10 cellular contexts compared by ENCODE assay signal in genomic region chr7:17123020-17123419, GRCh38.
A peak's percentile ranks its signal among the peaks of the same experiment; 100 is the strongest.
DNase-seq lines count a peak whose midpoint lies in the region; ATAC-seq and TF ChIP-seq lines count a peak whose summit lies in the region.
"Had no signal": no experiment of that assay in that cellular context is flagged by ENCODE, and none has a peak within 500 bp of the region (broad histone marks: within the 10 kb centered on the region; RNA-seq: fewer than 3 reads in every experiment).

No MANE protein-coding gene starts in this region.

- no peak overlapping the region; the same call in 1 of the 2 replicates for H3K56ac ChIP-seq in IMR-90 (ENCODE audit: extremely low read depth, insufficient read depth, low read length)

- H3K23ac ChIP-seq in IMR-90 (ENCODE audit: low read depth, low read length) = no peak overlapping the region; the same call in 1 of the 2 replicates

- 0 out of 2 replicates have a peak overlapping the region, but pooled peaks have one; percentile 68 for H3K14ac ChIP-seq in IMR-90 (replicated peaks; ENCODE audit: low read depth, low read length)

- peak overlapping the region; percentile 99 for H2BK5ac ChIP-seq in IMR-90 (ENCODE audit: low read depth, low read length, poor library complexity, severe bottlenecking)

- H4K8ac ChIP-seq in IMR-90 (ENCODE audit: low read depth in 2 of 2, low read length in 2 of 2) = peak overlapping the region in 1 of 2 experiments; percentile 93; a peak in 2 of 4 replicates

- H3K27me3 ChIP-seq in A673 (replicated peaks; ENCODE audit: insufficient read depth, low read depth, low read length, poor library complexity) (no peaks in the 10 kb centered on the region), IMR-90 (ENCODE audit: control insufficient read depth, insufficient read depth, low read length) (no peaks in the 10 kb centered on the region), SJCRH30 (no peaks in the 10 kb centered on the region), suprapubic skin (no peaks in the 10 kb centered on the region)

- TF ChIP-seq RAD21 in IMR-90 (IDR thresholded peaks at IDR 0.05; ENCODE audit: low read length) = no peak

- CTCF ChIA-PET in A673 (lab: Charles Lee) = no interaction called here
- CTCF ChIA-PET in IMR-90 (lab: Yijun Ruan, JAX) = no interaction called here
- CTCF ChIA-PET in activated CD4-positive, alpha-beta memory T cell treated with anti-CD3 and anti-CD28 coated beads, Interleukin-2, amount 10 ng/mL, durations not matched to agents 7 days and 5 days (lab: Charles Lee) = no interaction called here

- dilution Hi-C loops in IMR-90 (cut with HindIII; ENCODE audit: low sequenced_read_pairs, unreplicated experiment) = no loop called here

- TF ChIP-seq CTCF in A673 (conservative IDR thresholded peaks at IDR 0.05; ENCODE audit: low read depth, low read length) (no peak), IMR-90 (conservative IDR thresholded peaks at IDR 0.05; ENCODE audit: low read depth, low read length) (no peak), suprapubic skin (IDR thresholded peaks at IDR 0.05) (no peak)

- no peak for TF ChIP-seq POLR2A in IMR-90 (IDR thresholded peaks at IDR 0.05; ENCODE audit: low read depth, low read length)
- TF ChIP-seq POLR2A in suprapubic skin (IDR thresholded peaks at IDR 0.05) = no peak

- DNase-seq in A673 (ENCODE audit: low spot score) = peak; percentile 15
- DNase-seq in IMR-90 = peak; percentile 94
- DNase-seq in dedifferentiated amniotic fluid mesenchymal stem cell (ENCODE audit: extremely low spot score) = peak; percentile 89
- no peak for DNase-seq in activated CD4-positive, alpha-beta memory T cell treated with anti-CD3 and anti-CD28 coated beads, Interleukin-2, amount 10 ng/mL, durations not matched to agents 7 days and 5 days
- DNase-seq in T-helper 2 cell treated with Interferon-gamma antibody and Interleukin-4, amounts not matched to agents 5 μg/mL and 100 μg/mL, for 36 hours (ENCODE audit: low spot score) = no peak
- no peak for DNase-seq in SJCRH30
- no peak for DNase-seq in suprapubic skin (ENCODE audit: low spot score in 2 of 2)
- DNase-seq: endodermal cell had no signal

- no peak overlapping the region for H2AK9ac ChIP-seq in IMR-90 (replicated peaks; ENCODE audit: low read depth, low read length, poor library complexity)

- BruUV-seq in A673 (replicated peaks; lab: Mats Ljungman, UMichigan) (no TSS peak), IMR-90 (replicated peaks; lab: Mats Ljungman, UMichigan) (no TSS peak)

- H3K9me3 ChIP-seq in A673 (ENCODE audit: low read depth, low read length, poor library complexity, severe bottlenecking) (no peaks in the 10 kb centered on the region), IMR-90 (ENCODE audit: control insufficient read depth, insufficient read depth, low read length) (no peaks in the 10 kb centered on the region), SJCRH30 (replicated peaks) (no peaks in the 10 kb centered on the region), suprapubic skin (no peaks in the 10 kb centered on the region)

- H3K4me3 ChIP-seq in A673 (ENCODE audit: low read depth, low read length, poor library complexity, severe bottlenecking) (no peak overlapping the region), IMR-90 (ENCODE audit: insufficient read depth, low read depth, low read length) (no peak overlapping the region), SJCRH30 (no peak overlapping the region), suprapubic skin (no peak overlapping the region)

- no peak overlapping the region for H3K27ac ChIP-seq in A673 (ENCODE audit: low read depth, low read length, poor library complexity, severe bottlenecking)
- peak overlapping the region; percentile 57; the same call in 1 of the 2 replicates for H3K27ac ChIP-seq in IMR-90 (ENCODE audit: insufficient read depth, low read length)
- no peak overlapping the region for H3K27ac ChIP-seq in SJCRH30
- H3K27ac ChIP-seq in suprapubic skin = no peak overlapping the region
- H3K27ac ChIP-seq: C4-2B had no signal

- intact Hi-C loops in A673 (cut with micrococcal nuclease; ENCODE audit: unreplicated experiment) = no loop called here
- intact Hi-C loops in IMR-90 (cut with micrococcal nuclease) = no loop called here

- peak overlapping the region; percentile 92 for H3K18ac ChIP-seq in IMR-90 (ENCODE audit: low read depth, low read length)

- H4K91ac ChIP-seq in IMR-90 (ENCODE audit: insufficient read depth, low read depth, low read length) = peak overlapping the region; percentile 73

- H3K36me3 Mint-ChIP-seq in activated CD4-positive, alpha-beta memory T cell treated with anti-CD3 and anti-CD28 coated beads, Interleukin-2, amount 10 ng/mL, durations not matched to agents 7 days and 5 days (ENCODE audit: low read depth) = peaks cover 3% of the 10 kb centered on the region
- H3K36me3 Mint-ChIP-seq in T-helper 2 cell treated with Interferon-gamma antibody and Interleukin-4, amounts not matched to agents 5 μg/mL and 100 μg/mL, for 36 hours (ENCODE audit: low read depth) = peaks cover 4% of the 10 kb centered on the region

- no peak overlapping the region for H4K5ac ChIP-seq in IMR-90 (ENCODE audit: low read depth, low read length)

- H3K9me1 ChIP-seq in IMR-90 (ENCODE audit: insufficient read depth, low read length) = no peaks in the 10 kb centered on the region

- ATAC-seq in GM19438 (IDR thresholded peaks at IDR 0.05; ENCODE audit: low read depth, unreplicated experiment) (peak; percentile 62), IMR-90 (ENCODE audit: low read depth) (peak; percentile 93)

- H3K4me1 ChIP-seq in A673 (ENCODE audit: insufficient read depth, low read length, poor library complexity, severe bottlenecking) (no peaks in the 10 kb centered on the region), IMR-90 (ENCODE audit: control insufficient read depth, insufficient read depth, low read length) (no peaks in the 10 kb centered on the region; the same call in 1 of the 2 replicates), SJCRH30 (0 out of 2 replicates have a peak, but pooled peaks cover 2% of the 10 kb centered on the region), suprapubic skin (no peaks in the 10 kb centered on the region)

- H3K9ac ChIP-seq in IMR-90 (ENCODE audit: low read depth, low read length) = peak overlapping the region; percentile 62; the same call in 1 of the 2 replicates

- in situ Hi-C loops in IMR-90 (cut with MboI; ENCODE audit: low sequenced_read_pairs) = no loop called here

- H2BK15ac ChIP-seq in IMR-90 (ENCODE audit: low read depth, low read length) = peak overlapping the region; percentile 69; the same call in 1 of the 3 replicates

- H3K27me3 Mint-ChIP-seq in activated CD4-positive, alpha-beta memory T cell treated with anti-CD3 and anti-CD28 coated beads, Interleukin-2, amount 10 ng/mL, durations not matched to agents 7 days and 5 days = no peaks in the 10 kb centered on the region
- no peaks in the 10 kb centered on the region for H3K27me3 Mint-ChIP-seq in T-helper 2 cell treated with Interferon-gamma antibody and Interleukin-4, amounts not matched to agents 5 μg/mL and 100 μg/mL, for 36 hours (ENCODE audit: low read depth)

- H2AK5ac ChIP-seq in IMR-90 (ENCODE audit: low read depth, low read length) = no peak overlapping the region; the same call in 1 of the 2 replicates

- H4K20me1 ChIP-seq in IMR-90 (ENCODE audit: insufficient read depth, low read length) = no peaks in the 10 kb centered on the region

- H3K4me3 Mint-ChIP-seq in activated CD4-positive, alpha-beta memory T cell treated with anti-CD3 and anti-CD28 coated beads, Interleukin-2, amount 10 ng/mL, durations not matched to agents 7 days and 5 days = no peak overlapping the region
- no peak overlapping the region for H3K4me3 Mint-ChIP-seq in T-helper 2 cell treated with Interferon-gamma antibody and Interleukin-4, amounts not matched to agents 5 μg/mL and 100 μg/mL, for 36 hours
- H3K4me3 Mint-ChIP-seq: endodermal cell had no signal

- no peak overlapping the region for H2AFZ ChIP-seq in IMR-90 (replicated peaks; ENCODE audit: low read length, poor library complexity)

- no peaks in the 10 kb centered on the region for H3K79me1 ChIP-seq in IMR-90 (ENCODE audit: low read depth in 1 of 2, low read length in 2 of 2)

- H3K27ac Mint-ChIP-seq in activated CD4-positive, alpha-beta memory T cell treated with anti-CD3 and anti-CD28 coated beads, Interleukin-2, amount 10 ng/mL, durations not matched to agents 7 days and 5 days = no peak overlapping the region
- no peak overlapping the region for H3K27ac Mint-ChIP-seq in T-helper 2 cell treated with Interferon-gamma antibody and Interleukin-4, amounts not matched to agents 5 μg/mL and 100 μg/mL, for 36 hours
- H3K27ac Mint-ChIP-seq: endodermal cell had no signal

- peak overlapping the region; percentile 94 for H2BK120ac ChIP-seq in IMR-90 (ENCODE audit: low read depth, low read length)

- TF ChIP-seq EP300 in suprapubic skin (IDR thresholded peaks at IDR 0.05) = no peak

- H3K36me3 ChIP-seq in A673 (ENCODE audit: insufficient read depth, low read length, poor library complexity, severe bottlenecking) (no peaks in the 10 kb centered on the region), IMR-90 (ENCODE audit: control insufficient read depth, insufficient read depth, low read length) (no peaks in the 10 kb centered on the region), SJCRH30 (no peaks in the 10 kb centered on the region), suprapubic skin (no peaks in the 10 kb centered on the region)

- H3K9me3 Mint-ChIP-seq in activated CD4-positive, alpha-beta memory T cell treated with anti-CD3 and anti-CD28 coated beads, Interleukin-2, amount 10 ng/mL, durations not matched to agents 7 days and 5 days = no peaks in the 10 kb centered on the region
- H3K9me3 Mint-ChIP-seq in T-helper 2 cell treated with Interferon-gamma antibody and Interleukin-4, amounts not matched to agents 5 μg/mL and 100 μg/mL, for 36 hours = no peaks in the 10 kb centered on the region
- H3K9me3 Mint-ChIP-seq: endodermal cell had no signal

- H3K4ac ChIP-seq in IMR-90 (ENCODE audit: low read depth, low read length) = peak overlapping the region; percentile 61; the same call in 1 of the 2 replicates

- 0% methylated on average over 1 of the region's 4 CpGs; no CpG with 5 or more reads in 1 of the 2 experiments for WGBS in IMR-90 (ENCODE audit: extremely low coverage in 2 of 2, insufficient read length in 1 of 2), 2 experiments
- 73% methylated on average over 4 of the region's 4 CpGs for WGBS in suprapubic skin

- peaks cover 14% of the 10 kb centered on the region for H3K4me1 Mint-ChIP-seq in activated CD4-positive, alpha-beta memory T cell treated with anti-CD3 and anti-CD28 coated beads, Interleukin-2, amount 10 ng/mL, durations not matched to agents 7 days and 5 days
- peaks cover 33% of the 10 kb centered on the region for H3K4me1 Mint-ChIP-seq in T-helper 2 cell treated with Interferon-gamma antibody and Interleukin-4, amounts not matched to agents 5 μg/mL and 100 μg/mL, for 36 hours (ENCODE audit: low read depth)
- H3K4me1 Mint-ChIP-seq: endodermal cell had no signal

- POLR2A ChIA-PET in A673 (lab: Charles Lee; ENCODE audit: low non-redundant PET) (no interaction called here), IMR-90 (lab: Charles Lee; ENCODE audit: unreplicated experiment) (no interaction called here)
- POLR2A ChIA-PET in activated CD4-positive, alpha-beta memory T cell treated with anti-CD3 and anti-CD28 coated beads, Interleukin-2, amount 10 ng/mL, durations not matched to agents 7 days and 5 days (lab: Charles Lee) = no interaction called here

- peak overlapping the region; percentile 90 for H3K4me2 ChIP-seq in IMR-90 (ENCODE audit: low read depth, low read length)

- H2BK20ac ChIP-seq in IMR-90 (ENCODE audit: low read depth, low read length) = 0 out of 2 replicates have a peak overlapping the region, but pooled peaks have one; percentile 82

Comparison
In these comparisons a context has a peak if more than half of its experiments do, and no peak if none do; other contexts are left out.
1. DNase-seq: peak in A673 (single experiment), IMR-90 (single experiment) and dedifferentiated amniotic fluid mesenchymal stem cell (single experiment); none in activated CD4-positive, alpha-beta memory T cell treated with anti-CD3 and anti-CD28 coated beads, Interleukin-2, amount 10 ng/mL, durations not matched to agents 7 days and 5 days (single experiment), T-helper 2 cell treated with Interferon-gamma antibody and Interleukin-4, amounts not matched to agents 5 μg/mL and 100 μg/mL, for 36 hours (single experiment), SJCRH30 (0 of 2) and suprapubic skin (0 of 2).